Comparison of ENCODE assay signal across 9 cellular contexts in the genomic region with DNA sequence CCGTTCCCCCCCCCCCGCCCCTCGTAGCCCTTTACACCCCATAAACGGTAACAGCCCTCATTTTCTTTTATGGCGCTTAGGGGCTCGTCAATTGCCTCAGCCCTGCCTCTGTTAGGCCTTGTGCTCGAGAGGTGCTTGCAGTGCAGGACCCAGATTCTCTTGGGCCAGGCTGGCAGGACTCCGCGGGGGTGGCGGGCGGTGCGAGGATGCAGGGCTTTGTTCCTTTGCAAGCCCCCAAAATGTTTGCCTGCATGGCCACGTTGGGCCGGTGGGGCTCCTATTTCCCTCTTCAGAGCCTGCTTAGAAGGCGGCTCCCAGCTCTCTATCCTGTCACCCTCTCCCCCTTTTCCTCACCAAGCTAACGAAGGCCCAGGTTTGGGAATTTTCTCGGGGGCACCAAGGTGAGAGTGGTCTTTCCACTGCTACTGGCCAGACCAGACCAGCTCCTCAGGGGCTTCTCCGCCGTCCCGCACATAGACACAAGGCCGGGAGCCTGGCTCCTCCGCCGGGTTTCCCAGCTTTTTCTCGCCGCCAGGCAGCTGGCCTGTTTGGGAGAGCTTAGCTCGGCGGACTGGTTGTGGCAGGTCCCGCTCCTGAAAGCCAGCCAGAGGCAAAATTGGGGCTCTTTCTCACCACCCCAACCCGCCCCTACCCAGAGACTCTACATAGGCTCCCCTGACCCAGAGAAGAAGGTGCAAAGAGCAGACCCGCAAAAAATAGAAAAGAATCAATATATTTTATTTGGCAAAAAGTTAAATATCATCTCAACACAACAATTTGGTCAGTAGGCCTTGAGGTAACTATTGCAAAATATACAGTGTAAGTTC. TPM values are rescaled to one million over a fixed set of nuclear protein-coding genes. Genes with fewer than 3 reads are reported as not detected.
A peak's percentile ranks its signal among the peaks of the same experiment; 100 is the strongest.
DNase-seq lines count a peak whose midpoint lies in the region; ATAC-seq and TF ChIP-seq lines count a peak whose summit lies in the region.
"Had no signal": no experiment of that assay in that cellular context is flagged by ENCODE, and none has a peak within 500 bp of the region (broad histone marks: within the 10 kb centered on the region; RNA-seq: fewer than 3 reads in every experiment).

No MANE protein-coding gene starts in this region.

- CTCF ChIA-PET in MCF 10A (lab: Yijun Ruan, JAX) = interaction anchor here (0.5 to 3.5 kb wide), 29 partner anchors 10 to 1267 kb away, joined by 3 to 57 read pairs (median 5); a partner anchor contains a TSS

- peaks cover 15% of the 10 kb centered on the region for H3K36me3 Mint-ChIP-seq in MCF 10A (ENCODE audit: insufficient read depth, unreplicated experiment)
- peaks cover 18% of the 10 kb centered on the region for H3K36me3 Mint-ChIP-seq in stimulated activated effector memory CD8-positive, alpha-beta T cell treated with anti-CD3 and anti-CD28 coated beads, Interleukin-12 subunit alpha, Interleukin-12 subunit beta, amount 100 ng/mL, for 72 hours

- no TSS peak for BruUV-seq in MCF 10A (replicated peaks; lab: Mats Ljungman, UMichigan)

- H3K4me1 ChIP-seq in right atrium auricular region = peaks cover 0 to 51% of the 10 kb centered on the region in 2 donors
- H3K4me1 ChIP-seq in muscle layer of colon (ENCODE audit: insufficient read depth, low read length) = peaks cover 5% of the 10 kb centered on the region
- H3K4me1 ChIP-seq in uterus = no peaks in the 10 kb centered on the region

- TF ChIP-seq POLR2A in uterus (IDR thresholded peaks at IDR 0.05) = no peak

- H3K27ac ChIP-seq in right atrium auricular region (no peak overlapping the region), muscle layer of colon (ENCODE audit: low read depth, low read length) (peak overlapping the region; percentile 76), uterus (peak overlapping the region; percentile 94 to 96)

- no peak overlapping the region for H3K4me3 ChIP-seq in right atrium auricular region
- peak overlapping the region; percentile 74 to 96 for H3K4me3 ChIP-seq in muscle layer of colon (ENCODE audit: low read depth in 1 of 2, low read length in 2 of 2)
- peak overlapping the region; percentile 49 to 66 for H3K4me3 ChIP-seq in uterus

- intact Hi-C loops in Right ventricle myocardium inferior (cut with DNase I) = loop anchor here (2.0 to 10.0 kb wide), 3 partner anchors 479 to 1277 kb away; no protein-coding TSS in a partner anchor
- intact Hi-C loops in MCF 10A (cut with micrococcal nuclease) = loop anchor here (1.0 kb wide), 4 partner anchors 12 to 793 kb away; no protein-coding TSS in a partner anchor
- intact Hi-C loops in uterus (cut with DNase I; ENCODE audit: low total_unique reads) = loop anchor here (5.0 kb wide), 1 partner anchor 305 kb away; no protein-coding TSS in a partner anchor

- no peaks in the 10 kb centered on the region for H3K36me3 ChIP-seq in right atrium auricular region
- no peaks in the 10 kb centered on the region for H3K36me3 ChIP-seq in muscle layer of colon (ENCODE audit: insufficient read depth, low read length)
- no peaks in the 10 kb centered on the region for H3K36me3 ChIP-seq in uterus

- no peaks in the 10 kb centered on the region for H3K9me3 ChIP-seq in right atrium auricular region
- H3K9me3 ChIP-seq in muscle layer of colon (ENCODE audit: low read length) = no peaks in the 10 kb centered on the region
- H3K9me3 ChIP-seq in uterus = no peaks in the 10 kb centered on the region

- peaks cover 6% of the 10 kb centered on the region for H3K4me1 Mint-ChIP-seq in MCF 10A (ENCODE audit: insufficient read depth, unreplicated experiment)
- H3K4me1 Mint-ChIP-seq in stimulated activated effector memory CD8-positive, alpha-beta T cell treated with anti-CD3 and anti-CD28 coated beads, Interleukin-12 subunit alpha, Interleukin-12 subunit beta, amount 100 ng/mL, for 72 hours = peaks cover 35% of the 10 kb centered on the region

- H3K27me3 Mint-ChIP-seq in MCF 10A (ENCODE audit: insufficient read depth, unreplicated experiment) = no peaks in the 10 kb centered on the region

- TF ChIP-seq CTCF in right atrium auricular region (IDR thresholded peaks at IDR 0.05) (no peak), MCF 10A (IDR thresholded peaks at IDR 0.05; ENCODE audit: unreplicated experiment) (no peak), uterus (IDR thresholded peaks at IDR 0.05) (no peak)

- peaks cover 57 to 82% of the 10 kb centered on the region in 2 donors for H3K27me3 ChIP-seq in right atrium auricular region
- H3K27me3 ChIP-seq in muscle layer of colon (ENCODE audit: control insufficient read depth in 1 of 2, insufficient read depth in 2 of 2, low read length in 2 of 2) = peaks cover 0 to 20% of the 10 kb centered on the region in 2 donors
- H3K27me3 ChIP-seq in uterus = no peaks in the 10 kb centered on the region

- H3K4me3 Mint-ChIP-seq in MCF 10A (ENCODE audit: unreplicated experiment) = peak overlapping the region; percentile 84
- no peak overlapping the region for H3K4me3 Mint-ChIP-seq in stimulated activated effector memory CD8-positive, alpha-beta T cell treated with anti-CD3 and anti-CD28 coated beads, Interleukin-12 subunit alpha, Interleukin-12 subunit beta, amount 100 ng/mL, for 72 hours

- no peaks in the 10 kb centered on the region for H3K9me3 Mint-ChIP-seq in MCF 10A (ENCODE audit: unreplicated experiment)
- no peaks in the 10 kb centered on the region for H3K9me3 Mint-ChIP-seq in stimulated activated effector memory CD8-positive, alpha-beta T cell treated with anti-CD3 and anti-CD28 coated beads, Interleukin-12 subunit alpha, Interleukin-12 subunit beta, amount 100 ng/mL, for 72 hours

- POLR2A ChIA-PET in MCF 10A (lab: Yijun Ruan, JAX) = interaction anchor here (0.6 to 5.1 kb wide), 22 partner anchors 10 to 963 kb away, joined by 3 to 65 read pairs (median 6); a partner anchor contains a TSS

- no peak for ATAC-seq in Right ventricle myocardium inferior
- ATAC-seq in stimulated activated effector memory CD8-positive, alpha-beta T cell treated with anti-CD3 and anti-CD28 coated beads, Interleukin-12 subunit alpha, Interleukin-12 subunit beta, amount 100 ng/mL, for 72 hours = no peak

- peak; percentile 33 for DNase-seq in Right ventricle myocardium inferior (ENCODE audit: missing footprints)
- no peak for DNase-seq in right atrium auricular region (ENCODE audit: low spot score)
- peak; percentile 39 for DNase-seq in MCF 10A (ENCODE audit: unreplicated experiment)
- peak; percentile 41 to 48 for DNase-seq in uterus
- DNase-seq in NCI-H187 treated with DMSO at 0.1 percent for 48 hours (lab: John Stamatoyannopoulos, UW) = no peak
- no peak for DNase-seq in stimulated activated effector memory CD8-positive, alpha-beta T cell treated with anti-CD3 and anti-CD28 coated beads, Interleukin-12 subunit alpha, Interleukin-12 subunit beta, amount 100 ng/mL, for 72 hours (ENCODE audit: low spot score in 2 of 2)
- no peak for DNase-seq in mucosa of gallbladder (ENCODE audit: low spot score)
- DNase-seq: NCI-H146 had no signal

- H3K27ac Mint-ChIP-seq in MCF 10A (ENCODE audit: low read depth, unreplicated experiment) = peak overlapping the region; percentile 76
- H3K27ac Mint-ChIP-seq in stimulated activated effector memory CD8-positive, alpha-beta T cell treated with anti-CD3 and anti-CD28 coated beads, Interleukin-12 subunit alpha, Interleukin-12 subunit beta, amount 100 ng/mL, for 72 hours = no peak overlapping the region

- no peak overlapping the region for H3K9ac ChIP-seq in muscle layer of colon (ENCODE audit: low read length)

RNA-seq across cellular contexts. Expression of a gene that starts 3.4 kb away (rescaled TPM):
- total RNA-seq in Right ventricle myocardium inferior = not detected
- not detected for total RNA-seq in right atrium auricular region
- 6.9 and 7.6 TPM in 2 replicates for total RNA-seq in MCF 10A (2022)
- 10 to 100 TPM in 3 of 4 donors, 1 to 10 TPM in 1; 2.3 to 26.4 (median 22.4) TPM for total RNA-seq in uterus
- 0.17 TPM for total RNA-seq in mucosa of gallbladder

RNA-seq across cellular contexts. Expression of a gene that starts 5.5 kb away (rescaled TPM):
- total RNA-seq in Right ventricle myocardium inferior = not detected
- total RNA-seq in right atrium auricular region = not detected
- total RNA-seq in MCF 10A (2022) = 0.29 and 0.44 TPM in 2 replicates
- 1 to 10 TPM in 3 of 4 donors, under 1 TPM in 1; 0.26 to 9.1 (median 5.2) TPM for total RNA-seq in uterus
- total RNA-seq in mucosa of gallbladder = not detected

RNA-seq across cellular contexts. Expression of a gene that starts 9.6 kb away (rescaled TPM):
- not detected for total RNA-seq in Right ventricle myocardium inferior
- under 1 TPM; 0.28 to 0.30 TPM for total RNA-seq in right atrium auricular region
- 8.2 and 14.0 TPM in 2 replicates for total RNA-seq in MCF 10A (2022)
- 10 to 100 TPM in 2 of 4 donors, 1 to 10 TPM in 2; 1.0 to 34.5 (median 19.0) TPM for total RNA-seq in uterus
- total RNA-seq in mucosa of gallbladder = 1.8 TPM

RNA-seq across cellular contexts. Expression of a gene that starts 12.2 kb away (rescaled TPM):
- total RNA-seq in Right ventricle myocardium inferior (not detected), right atrium auricular region (not detected), MCF 10A (2022) (3.9 and 5.6 TPM in 2 replicates), uterus (100 to 1,000 TPM in 1 of 4 donors, 10 to 100 TPM in 3; 50.0 to 114 (median 69.0) TPM), mucosa of gallbladder (0.12 TPM)

RNA-seq across cellular contexts. Expression of a gene that starts 14.4 kb away (rescaled TPM):
- total RNA-seq in Right ventricle myocardium inferior (not detected), right atrium auricular region (not detected), MCF 10A (2022) (0.96 and 2.0 TPM in 2 replicates), uterus (10 to 100 TPM in 3 of 4 donors, 1 to 10 TPM in 1; 1.8 to 19.1 (median 15.4) TPM), mucosa of gallbladder (0.29 TPM)

Comparison
In these comparisons a context has a peak if more than half of its experiments do, and no peak if none do; other contexts are left out.
1. DNase-seq: peak in Right ventricle myocardium inferior (single experiment), MCF 10A (single experiment) and uterus (2 of 2); none in right atrium auricular region (single experiment), NCI-H187 treated with DMSO at 0.1 percent for 48 hours (single experiment), stimulated activated effector memory CD8-positive, alpha-beta T cell treated with anti-CD3 and anti-CD28 coated beads, Interleukin-12 subunit alpha, Interleukin-12 subunit beta, amount 100 ng/mL, for 72 hours (0 of 2) and mucosa of gallbladder (single experiment).
2. H3K27ac ChIP-seq: peak in muscle layer of colon (single experiment) and uterus (2 of 2); none in right atrium auricular region (0 of 2).
3. H3K4me3 ChIP-seq: peak in muscle layer of colon (2 of 2) and uterus (2 of 2); none in right atrium auricular region (0 of 2).